ENCODE assay signal across 17 cellular contexts in the genomic region with DNA sequence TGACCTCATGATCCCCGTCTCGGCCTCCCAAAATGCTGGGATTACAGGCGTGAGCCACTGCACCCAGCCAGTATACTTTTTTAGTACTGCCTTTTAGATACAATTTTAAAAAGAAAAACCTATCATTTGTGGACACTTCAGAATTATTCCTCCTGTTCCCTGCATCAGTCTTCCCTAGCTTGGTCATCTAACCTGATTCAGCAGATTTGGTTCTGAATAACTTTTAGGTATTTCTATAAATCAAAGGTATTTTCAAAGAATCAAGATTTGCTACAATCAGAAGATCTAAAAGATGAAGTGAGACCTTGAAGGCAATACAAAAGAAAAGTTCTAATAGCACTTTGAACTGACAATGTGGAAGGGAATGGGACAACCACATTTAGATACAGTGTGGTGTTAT. TPM values are rescaled to one million over a fixed set of nuclear protein-coding genes. Genes with fewer than 3 reads are reported as not detected.
A peak's percentile ranks its signal among the peaks of the same experiment; 100 is the strongest.
DNase-seq lines count a peak whose midpoint lies in the region; ATAC-seq, FAIRE-seq and TF ChIP-seq lines count a peak whose summit lies in the region.
"Had no signal": no experiment of that assay in that cellular context is flagged by ENCODE, and none has a peak within 500 bp of the region (broad histone marks: within the 10 kb centered on the region; RNA-seq: fewer than 3 reads in every experiment).

No MANE protein-coding gene starts in this region.

- H3K36me3 Mint-ChIP-seq in WTC11: peaks cover 2% of the 10 kb centered on the region; the same call in 1 of the 2 replicates
- peaks cover 0 to 2% of the 10 kb centered on the region in 2 donors for H3K36me3 Mint-ChIP-seq in naive B cell

- TF ChIP-seq CTCF in A549 (IDR thresholded peaks at IDR 0.05) (no peak), WTC11 (IDR thresholded peaks at IDR 0.05) (no peak)

- H3K4me1 Mint-ChIP-seq in WTC11 (no peaks in the 10 kb centered on the region), naive B cell (peaks cover 29 to 59% (median 50%) of the 10 kb centered on the region in 3 donors)

- no peaks in the 10 kb centered on the region for H3K9me3 ChIP-seq in A549

- 0 out of 3 replicates have a peak, but pooled peaks cover 3% of the 10 kb centered on the region for H3K4me1 ChIP-seq in A549

- no peaks in the 10 kb centered on the region for H3K9me3 Mint-ChIP-seq in WTC11
- H3K9me3 Mint-ChIP-seq in naive B cell: no peaks in the 10 kb centered on the region
- H3K9me3 Mint-ChIP-seq: CD4-positive, CD25-positive, alpha-beta regulatory T cell; GM23338 had no signal

- DNase-seq in A549 (ENCODE audit: low read depth in 1 of 2, low spot score in 1 of 2) (no peak), WTC11 (ENCODE audit: low spot score) (no peak), naive B cell (no peak), erythroblast (lab: John Stamatoyannopoulos, UW) (no peak)
- DNase-seq: Calu3; CD4-positive, CD25-positive, alpha-beta regulatory T cell; DMS53; NCI-H1105; NCI-H1694; NCI-H2227 treated with DMSO at 0.1 percent for 48 hours; NCI-H524 treated with DMSO at 0.1 percent for 48 hours; SHP77 treated with DMSO at 0.1 percent for 48 hours had no signal

- no peak for FAIRE-seq in A549 (lab: Jason Lieb, UNC)

- no peak for ATAC-seq in A549
- peak; percentile 34 for ATAC-seq in GM18505 (IDR thresholded peaks at IDR 0.05; ENCODE audit: unreplicated experiment)
- no peak for ATAC-seq in WTC11
- no peak for ATAC-seq in naive B cell (ENCODE audit: low read depth in 2 of 2)
- no peak for ATAC-seq in GM21367 (IDR thresholded peaks at IDR 0.05; ENCODE audit: unreplicated experiment)
- ATAC-seq in GM21786 (IDR thresholded peaks at IDR 0.05; ENCODE audit: unreplicated experiment): no peak
- ATAC-seq in HG02852 (IDR thresholded peaks at IDR 0.05; ENCODE audit: unreplicated experiment): no peak
- ATAC-seq: GM23338 had no signal

- POLR2A ChIA-PET in A549 (lab: Yijun Ruan, JAX) (no interaction called here), WTC11 (lab: Charles Lee) (interaction anchor here (0.6 kb wide), 1 partner anchor 66 kb away, joined by 4 read pairs; no protein-coding TSS in a partner anchor)

- no peaks in the 10 kb centered on the region for H3K27me3 Mint-ChIP-seq in WTC11 (ENCODE audit: low read depth)
- no peaks in the 10 kb centered on the region for H3K27me3 Mint-ChIP-seq in naive B cell
- H3K27me3 Mint-ChIP-seq: CD4-positive, CD25-positive, alpha-beta regulatory T cell had no signal

- WGBS in A549 (ENCODE audit: missing lambda C conversion rate): 97% methylated on average over 3 of the region's 3 CpGs

- CTCF ChIA-PET in A549 (lab: Yijun Ruan, JAX): interaction anchor here (0.7 to 1.1 kb wide), 2 partner anchors 20 to 60 kb away, joined by 3 read pairs; no protein-coding TSS in a partner anchor
- CTCF ChIA-PET in WTC11 (lab: Charles Lee): no interaction called here

- no peak for TF ChIP-seq EP300 in A549 (IDR thresholded peaks at IDR 0.05)

- no peak overlapping the region for H3K4me3 Mint-ChIP-seq in WTC11
- H3K4me3 Mint-ChIP-seq in naive B cell: peak overlapping the region in 1 of 8 donors; percentile 2
- H3K4me3 Mint-ChIP-seq: GM23338 had no signal

- H3K4me2 ChIP-seq in A549: no peak overlapping the region
- H3K4me2 ChIP-seq: GM23338 had no signal

- no peak overlapping the region for H3K27ac ChIP-seq in A549

- TF ChIP-seq POLR2A in A549 (IDR thresholded peaks at IDR 0.05; ENCODE audit: low read length) (no peak), GM18505 (IDR thresholded peaks at IDR 0.05; ENCODE audit: borderline replicate concordance, extremely low read depth, insufficient read depth, insufficient read length) (no peak), erythroblast (IDR thresholded peaks at IDR 0.05; ENCODE audit: low read length) (no peak)

- H3K27ac Mint-ChIP-seq in WTC11: 0 out of 2 replicates have a peak overlapping the region, but pooled peaks have one; percentile 37
- peak overlapping the region in 4 of 6 donors; percentile 9 to 76 (median 43) for H3K27ac Mint-ChIP-seq in naive B cell

- TF ChIP-seq RAD21 in A549 (conservative IDR thresholded peaks at IDR 0.05 in 1 of 2, IDR thresholded peaks at IDR 0.05 in 1 of 2): no peak

- no peak overlapping the region for H3K4me3 ChIP-seq in A549
- H3K4me3 ChIP-seq: GM23338 had no signal

TF ChIP-seq in A549, 52 proteins besides CTCF, POLR2A, EP300 and RAD21:
- no peak for TF ChIP-seq FOXS1 (CRISPR knock-in tag; IDR thresholded peaks at IDR 0.05)
- peak; percentile 72 for TF ChIP-seq MAFK (IDR thresholded peaks at IDR 0.05; ENCODE audit: partially characterized antibody)

TF ChIP-seq in WTC11, 78 proteins besides CTCF, POLR2A, EP300 and RAD21 (continues in another document):
- TF ChIP-seq TEAD4 (CRISPR knock-in tag; IDR thresholded peaks at IDR 0.05): no peak
- no peak for TF ChIP-seq IRF2 (CRISPR knock-in tag; IDR thresholded peaks at IDR 0.05; ENCODE audit: borderline replicate concordance, low read depth)
- no peak for TF ChIP-seq ZNF219 (CRISPR knock-in tag; IDR thresholded peaks at IDR 0.05; ENCODE audit: borderline replicate concordance)
- TF ChIP-seq CBFB (CRISPR knock-in tag; IDR thresholded peaks at IDR 0.05; ENCODE audit: low read depth): no peak
- no peak for TF ChIP-seq ATF1 (CRISPR knock-in tag; IDR thresholded peaks at IDR 0.05)
- no peak for TF ChIP-seq PREB (CRISPR knock-in tag; IDR thresholded peaks at IDR 0.05; ENCODE audit: borderline replicate concordance)
- TF ChIP-seq, protein P1, sequence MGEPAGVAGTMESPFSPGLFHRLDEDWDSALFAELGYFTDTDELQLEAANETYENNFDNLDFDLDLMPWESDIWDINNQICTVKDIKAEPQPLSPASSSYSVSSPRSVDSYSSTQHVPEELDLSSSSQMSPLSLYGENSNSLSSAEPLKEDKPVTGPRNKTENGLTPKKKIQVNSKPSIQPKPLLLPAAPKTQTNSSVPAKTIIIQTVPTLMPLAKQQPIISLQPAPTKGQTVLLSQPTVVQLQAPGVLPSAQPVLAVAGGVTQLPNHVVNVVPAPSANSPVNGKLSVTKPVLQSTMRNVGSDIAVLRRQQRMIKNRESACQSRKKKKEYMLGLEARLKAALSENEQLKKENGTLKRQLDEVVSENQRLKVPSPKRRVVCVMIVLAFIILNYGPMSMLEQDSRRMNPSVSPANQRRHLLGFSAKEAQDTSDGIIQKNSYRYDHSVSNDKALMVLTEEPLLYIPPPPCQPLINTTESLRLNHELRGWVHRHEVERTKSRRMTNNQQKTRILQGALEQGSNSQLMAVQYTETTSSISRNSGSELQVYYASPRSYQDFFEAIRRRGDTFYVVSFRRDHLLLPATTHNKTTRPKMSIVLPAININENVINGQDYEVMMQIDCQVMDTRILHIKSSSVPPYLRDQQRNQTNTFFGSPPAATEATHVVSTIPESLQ (CRISPR knock-in tag; IDR thresholded peaks at IDR 0.05): no peak
- TF ChIP-seq AFF4 (CRISPR knock-in tag; IDR thresholded peaks at IDR 0.05; ENCODE audit: borderline replicate concordance): no peak
- no peak for TF ChIP-seq OVOL2 (CRISPR knock-in tag; IDR thresholded peaks at IDR 0.05; ENCODE audit: borderline replicate concordance)

RNA-seq across cellular contexts. Expression of gene MBTD1, which starts 30.0 kb away (rescaled TPM):
- polyA plus RNA-seq in A549 (2011; rRNA removed) (12.1 and 13.4 TPM in 2 replicates), A549 (2017; fragmentation: RNase III; extraction: RNeasy Plus Mini Kit Qiagen cat#74134 plus additional on column Dnase treatment) (7.5 to 8.4 TPM (median 8.1 TPM) in 3 replicates), naive B cell (ENCODE audit: low read depth in 6 of 6) (10 to 100 TPM in 4 of 6 donors, 1 to 10 TPM in 2; 4.0 to 16.3 (median 10.9) TPM)
- polyA plus RNA-seq in A549 (2012; cell fraction: cytosol; rRNA removed): 2.3 and 2.6 TPM in 2 replicates
- 2.9 and 5.9 TPM in 2 replicates for polyA plus RNA-seq in A549 (2012; cell fraction: nucleus; rRNA removed)
- 7.0 and 9.1 TPM in 2 replicates for polyA minus RNA-seq in A549 (2011; rRNA and poly(A)+ RNA removed)
- total RNA-seq in WTC11 (2021): 40.6 to 42.9 TPM (median 42.4 TPM) in 3 replicates

RNA-seq across cellular contexts. Expression of gene UTP18, which starts 30.5 kb away (rescaled TPM):
- 61.9 and 96.7 TPM in 2 replicates for polyA plus RNA-seq in A549 (2011; rRNA removed)
- 24.2 and 28.7 TPM in 2 replicates for polyA plus RNA-seq in A549 (2012; cell fraction: cytosol; rRNA removed)
- polyA plus RNA-seq in A549 (2012; cell fraction: nucleus; rRNA removed): 17.1 and 25.4 TPM in 2 replicates
- polyA plus RNA-seq in A549 (2017; fragmentation: RNase III; extraction: RNeasy Plus Mini Kit Qiagen cat#74134 plus additional on column Dnase treatment): 72.7 to 79.1 TPM (median 77.6 TPM) in 3 replicates
- polyA minus RNA-seq in A549 (2011; rRNA and poly(A)+ RNA removed): 11.2 and 12.1 TPM in 2 replicates
- total RNA-seq in WTC11 (2021): 67.4 to 74.4 TPM (median 68.8 TPM) in 3 replicates
- 10 to 100 TPM; 38.8 to 70.4 (median 51.5) TPM for polyA plus RNA-seq in naive B cell (ENCODE audit: low read depth in 6 of 6)
